1 cellular context compared by ENCODE assay signal in genomic region chr17:20092973-20093626, GRCh38.
TF ChIP-seq lines count a peak whose summit lies in the region.

No MANE protein-coding gene starts in this region.

TF ChIP-seq in GM23338, 12 proteins besides CTCF, POLR2A, EP300 and RAD21 (continued from another document):
- TF ChIP-seq, protein P1, sequence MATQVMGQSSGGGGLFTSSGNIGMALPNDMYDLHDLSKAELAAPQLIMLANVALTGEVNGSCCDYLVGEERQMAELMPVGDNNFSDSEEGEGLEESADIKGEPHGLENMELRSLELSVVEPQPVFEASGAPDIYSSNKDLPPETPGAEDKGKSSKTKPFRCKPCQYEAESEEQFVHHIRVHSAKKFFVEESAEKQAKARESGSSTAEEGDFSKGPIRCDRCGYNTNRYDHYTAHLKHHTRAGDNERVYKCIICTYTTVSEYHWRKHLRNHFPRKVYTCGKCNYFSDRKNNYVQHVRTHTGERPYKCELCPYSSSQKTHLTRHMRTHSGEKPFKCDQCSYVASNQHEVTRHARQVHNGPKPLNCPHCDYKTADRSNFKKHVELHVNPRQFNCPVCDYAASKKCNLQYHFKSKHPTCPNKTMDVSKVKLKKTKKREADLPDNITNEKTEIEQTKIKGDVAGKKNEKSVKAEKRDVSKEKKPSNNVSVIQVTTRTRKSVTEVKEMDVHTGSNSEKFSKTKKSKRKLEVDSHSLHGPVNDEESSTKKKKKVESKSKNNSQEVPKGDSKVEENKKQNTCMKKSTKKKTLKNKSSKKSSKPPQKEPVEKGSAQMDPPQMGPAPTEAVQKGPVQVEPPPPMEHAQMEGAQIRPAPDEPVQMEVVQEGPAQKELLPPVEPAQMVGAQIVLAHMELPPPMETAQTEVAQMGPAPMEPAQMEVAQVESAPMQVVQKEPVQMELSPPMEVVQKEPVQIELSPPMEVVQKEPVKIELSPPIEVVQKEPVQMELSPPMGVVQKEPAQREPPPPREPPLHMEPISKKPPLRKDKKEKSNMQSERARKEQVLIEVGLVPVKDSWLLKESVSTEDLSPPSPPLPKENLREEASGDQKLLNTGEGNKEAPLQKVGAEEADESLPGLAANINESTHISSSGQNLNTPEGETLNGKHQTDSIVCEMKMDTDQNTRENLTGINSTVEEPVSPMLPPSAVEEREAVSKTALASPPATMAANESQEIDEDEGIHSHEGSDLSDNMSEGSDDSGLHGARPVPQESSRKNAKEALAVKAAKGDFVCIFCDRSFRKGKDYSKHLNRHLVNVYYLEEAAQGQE (IDR thresholded peaks at IDR 0.05; ENCODE audit: unreplicated experiment) = no peak
- TF ChIP-seq ZNF114 (CRISPR knock-in tag; IDR thresholded peaks at IDR 0.05) = no peak
- TF ChIP-seq ZNF462 (CRISPR knock-in tag; IDR thresholded peaks at IDR 0.05) = no peak
- TF ChIP-seq POLR2AphosphoS5 (IDR thresholded peaks at IDR 0.05; ENCODE audit: low read depth) = no peak
- TF ChIP-seq, protein P2, sequence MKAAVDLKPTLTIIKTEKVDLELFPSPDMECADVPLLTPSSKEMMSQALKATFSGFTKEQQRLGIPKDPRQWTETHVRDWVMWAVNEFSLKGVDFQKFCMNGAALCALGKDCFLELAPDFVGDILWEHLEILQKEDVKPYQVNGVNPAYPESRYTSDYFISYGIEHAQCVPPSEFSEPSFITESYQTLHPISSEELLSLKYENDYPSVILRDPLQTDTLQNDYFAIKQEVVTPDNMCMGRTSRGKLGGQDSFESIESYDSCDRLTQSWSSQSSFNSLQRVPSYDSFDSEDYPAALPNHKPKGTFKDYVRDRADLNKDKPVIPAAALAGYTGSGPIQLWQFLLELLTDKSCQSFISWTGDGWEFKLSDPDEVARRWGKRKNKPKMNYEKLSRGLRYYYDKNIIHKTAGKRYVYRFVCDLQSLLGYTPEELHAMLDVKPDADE (IDR thresholded peaks at IDR 0.05) = no peak
- no peak for TF ChIP-seq ZNF331 (CRISPR knock-in tag; IDR thresholded peaks at IDR 0.05; ENCODE audit: low read depth)
- TF ChIP-seq CREB1 (CRISPR knock-in tag; IDR thresholded peaks at IDR 0.05; ENCODE audit: low read depth) = no peak
- TF ChIP-seq JUNB (IDR thresholded peaks at IDR 0.05; ENCODE audit: unreplicated experiment) = no peak
- TF ChIP-seq EZH2phosphoT487 (IDR thresholded peaks at IDR 0.05; ENCODE audit: unreplicated experiment) = no peak
- TF ChIP-seq NANOG (IDR thresholded peaks at IDR 0.05; ENCODE audit: borderline replicate concordance) = no peak
- no peak for TF ChIP-seq STAT1 (IDR thresholded peaks at IDR 0.05; ENCODE audit: unreplicated experiment)
